19 cellular contexts compared by ENCODE assay signal in the genomic region with DNA sequence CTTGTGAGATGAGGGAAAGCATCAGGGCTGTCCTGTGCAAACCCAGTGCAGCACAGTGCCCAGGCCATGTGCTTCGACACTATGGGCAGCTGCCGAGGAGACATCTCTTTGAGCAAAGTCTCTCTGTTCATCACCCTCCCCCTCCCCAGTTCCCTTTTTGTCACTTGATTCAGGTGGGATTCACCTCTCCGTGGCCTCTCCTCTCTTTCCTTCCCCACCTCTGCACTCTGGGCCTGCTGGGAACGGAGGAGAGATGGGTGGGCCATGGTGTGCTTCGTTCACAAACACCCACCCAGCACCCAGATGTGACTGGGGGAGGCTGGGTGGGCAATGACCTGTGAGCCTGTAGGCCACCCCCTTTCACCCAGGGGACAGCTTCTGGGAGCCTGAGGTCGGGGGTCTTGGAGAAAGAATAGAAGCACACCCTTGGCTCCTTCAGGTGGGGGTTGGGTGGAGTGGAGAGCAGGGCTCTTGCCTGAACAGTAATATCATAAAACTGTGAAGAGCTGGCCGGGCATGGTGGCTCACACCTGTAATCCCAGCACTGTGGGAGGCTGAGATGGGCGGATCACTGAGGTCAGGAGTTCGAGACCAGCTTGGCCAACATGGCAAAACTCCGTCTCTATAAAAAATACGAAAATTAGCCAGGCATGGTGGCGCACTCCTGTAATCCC.
"Had no signal": no experiment of that assay in that cellular context is flagged by ENCODE, and none has a peak within 500 bp of the region (broad histone marks: within the 10 kb centered on the region; RNA-seq: fewer than 3 reads in every experiment).

No MANE protein-coding gene starts in this region.

- H3K9me3 ChIP-seq: colonic mucosa, gastrocnemius medialis, lower lobe of right lung, prostate gland, right atrium auricular region, spleen, thoracic aorta, transverse colon had no signal

- DNase-seq: colonic mucosa; effector CD8-positive, alpha-beta T cell; endodermal cell; gastrocnemius medialis; left ventricle myocardium superior; lower lobe of right lung; naive thymus-derived CD4-positive, alpha-beta T cell; occipital lobe; spleen; stimulated activated CD4-positive, alpha-beta T cell treated with anti-CD3 and anti-CD28 coated beads, Interleukin-4, amount 100 ng/mL, for 4 hours; stimulated activated naive B cell treated with anti-CD40 and anti-IgM and Interleukin-4, amounts not matched to agents 10 μg/mL and 1 μg/mL and 100 μg/mL, for 72 hours; transverse colon had no signal

- H3K36me3 ChIP-seq: colonic mucosa, gastrocnemius medialis, lower lobe of right lung, prostate gland, right atrium auricular region, spleen, thoracic aorta, transverse colon had no signal

- H3K27ac ChIP-seq: colonic mucosa, epithelial cell of prostate, gastrocnemius medialis, lower lobe of right lung, parathyroid adenoma, prostate gland, right atrium auricular region, skin epidermis, spleen, thoracic aorta, transverse colon had no signal

- H3K4me1 ChIP-seq: colonic mucosa, gastrocnemius medialis, lower lobe of right lung, parathyroid adenoma, prostate gland, right atrium auricular region, transverse colon had no signal

- H3K79me2 ChIP-seq: parathyroid adenoma had no signal

- H3K4me3 ChIP-seq: colonic mucosa, gastrocnemius medialis, lower lobe of right lung, prostate gland, right atrium auricular region, skin epidermis, spleen, thoracic aorta, transverse colon had no signal

- H3K9ac ChIP-seq: parathyroid adenoma had no signal

- FAIRE-seq: keratinocyte had no signal

- H2AFZ ChIP-seq: parathyroid adenoma had no signal

- H3K27me3 ChIP-seq: colonic mucosa, right atrium auricular region had no signal
